In the genomic region with DNA sequence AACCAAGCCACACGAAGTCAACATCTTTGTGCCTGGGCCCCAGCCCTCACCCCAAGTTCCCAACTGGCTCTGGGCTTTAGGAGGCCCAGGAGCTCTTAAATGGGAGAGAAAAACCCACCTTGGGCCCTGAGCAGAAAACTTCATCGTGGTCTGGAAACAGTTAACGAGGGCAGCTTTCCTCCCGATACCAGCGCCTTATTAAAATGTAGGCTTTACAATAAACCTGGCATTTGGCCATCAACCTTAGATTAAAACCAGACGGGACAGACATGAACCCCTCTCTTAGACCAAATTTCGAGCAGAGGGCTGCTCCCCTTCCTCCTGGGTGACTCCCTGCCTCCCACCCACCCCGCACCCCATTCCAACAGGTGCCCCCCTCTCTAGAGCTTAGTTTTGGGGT, we compare ENCODE assay signal across 1 cellular context.
TF ChIP-seq lines count a peak whose summit lies in the region.

No MANE protein-coding gene starts in this region.

TF ChIP-seq in IMR-90, 13 proteins besides CTCF, POLR2A, EP300 and RAD21 (continued from another document):
- TF ChIP-seq, protein P1, sequence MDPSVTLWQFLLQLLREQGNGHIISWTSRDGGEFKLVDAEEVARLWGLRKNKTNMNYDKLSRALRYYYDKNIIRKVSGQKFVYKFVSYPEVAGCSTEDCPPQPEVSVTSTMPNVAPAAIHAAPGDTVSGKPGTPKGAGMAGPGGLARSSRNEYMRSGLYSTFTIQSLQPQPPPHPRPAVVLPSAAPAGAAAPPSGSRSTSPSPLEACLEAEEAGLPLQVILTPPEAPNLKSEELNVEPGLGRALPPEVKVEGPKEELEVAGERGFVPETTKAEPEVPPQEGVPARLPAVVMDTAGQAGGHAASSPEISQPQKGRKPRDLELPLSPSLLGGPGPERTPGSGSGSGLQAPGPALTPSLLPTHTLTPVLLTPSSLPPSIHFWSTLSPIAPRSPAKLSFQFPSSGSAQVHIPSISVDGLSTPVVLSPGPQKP (IDR thresholded peaks at IDR 0.05; ENCODE audit: borderline replicate concordance, low read depth, low read length) = no peak
- TF ChIP-seq NFE2L2 (IDR thresholded peaks at IDR 0.05; ENCODE audit: low read depth, low read length) (no peak), SMC3 (IDR thresholded peaks at IDR 0.05; ENCODE audit: low read depth, low read length) (no peak), RCOR1 (IDR thresholded peaks at IDR 0.05; ENCODE audit: insufficient replicate concordance, low read length) (no peak), MXI1 (IDR thresholded peaks at IDR 0.05; ENCODE audit: borderline replicate concordance, low read depth, low read length) (no peak), MAZ (IDR thresholded peaks at IDR 0.05; ENCODE audit: borderline replicate concordance, low read depth, low read length) (no peak), FOS (IDR thresholded peaks at IDR 0.05; ENCODE audit: low read depth, low read length) (no peak), MAFK (IDR thresholded peaks at IDR 0.05; ENCODE audit: low read depth, low read length) (no peak), BHLHE40 (IDR thresholded peaks at IDR 0.05; ENCODE audit: low read depth, low read length) (no peak)
- TF ChIP-seq, protein P2, sequence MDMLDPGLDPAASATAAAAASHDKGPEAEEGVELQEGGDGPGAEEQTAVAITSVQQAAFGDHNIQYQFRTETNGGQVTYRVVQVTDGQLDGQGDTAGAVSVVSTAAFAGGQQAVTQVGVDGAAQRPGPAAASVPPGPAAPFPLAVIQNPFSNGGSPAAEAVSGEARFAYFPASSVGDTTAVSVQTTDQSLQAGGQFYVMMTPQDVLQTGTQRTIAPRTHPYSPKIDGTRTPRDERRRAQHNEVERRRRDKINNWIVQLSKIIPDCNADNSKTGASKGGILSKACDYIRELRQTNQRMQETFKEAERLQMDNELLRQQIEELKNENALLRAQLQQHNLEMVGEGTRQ (IDR thresholded peaks at IDR 0.05; ENCODE audit: low read depth, low read length) = no peak
